In the genomic region with DNA sequence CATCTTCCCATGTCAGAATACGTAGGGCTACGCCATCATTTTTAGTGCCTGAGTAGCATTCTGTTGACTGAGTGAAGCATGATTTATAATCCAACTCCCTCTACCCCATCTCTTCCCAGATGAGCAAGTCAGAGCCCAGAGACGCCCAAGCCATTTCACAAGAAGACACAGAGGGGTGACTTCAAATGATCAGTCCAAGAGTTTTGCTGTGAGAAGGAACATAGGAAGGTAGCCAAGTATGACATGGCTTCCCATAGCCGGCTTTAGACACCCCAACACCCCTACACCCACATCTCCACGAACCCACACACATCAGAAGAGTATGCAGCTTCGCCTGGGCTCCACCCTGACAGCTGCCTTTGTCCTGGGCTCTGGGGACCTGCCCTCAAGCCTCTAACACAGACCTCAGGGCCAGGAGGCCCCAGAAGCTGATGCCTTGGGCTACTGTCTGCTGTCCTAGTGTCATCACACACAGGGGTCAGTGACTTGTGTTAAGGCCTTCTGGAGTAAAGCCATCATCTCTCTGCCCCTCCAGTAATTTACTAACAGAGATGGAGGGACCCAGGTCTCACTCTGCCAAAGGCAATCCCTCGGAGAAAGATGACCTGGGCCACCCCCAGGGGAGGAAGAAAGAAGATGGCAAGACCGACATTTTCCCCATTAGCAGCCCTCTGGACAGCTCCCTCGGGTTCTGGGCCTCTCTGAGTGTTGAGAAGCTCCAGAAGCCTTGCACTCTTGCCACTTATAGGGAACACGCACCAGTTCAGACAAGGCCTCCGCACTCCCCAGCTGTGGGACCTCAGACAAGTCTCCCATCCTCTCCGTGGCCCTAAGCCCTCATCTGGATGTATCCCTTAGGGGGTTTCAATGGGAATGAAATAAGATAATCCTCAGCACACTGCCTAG, we compare ENCODE assay signal across 19 cellular contexts. TPM values are rescaled to one million over a fixed set of nuclear protein-coding genes. Genes with fewer than 3 reads are reported as not detected.
DNase-seq lines count a peak whose midpoint lies in the region; ATAC-seq, FAIRE-seq and TF ChIP-seq lines count a peak whose summit lies in the region.
"Had no signal": no experiment of that assay in that cellular context is flagged by ENCODE, and none has a peak within 500 bp of the region (broad histone marks: within the 10 kb centered on the region; RNA-seq: fewer than 3 reads in every experiment).

No MANE protein-coding gene starts in this region.

- H3K36me3 ChIP-seq in body of pancreas (replicated peaks in 1 of 2; ENCODE audit: insufficient read depth in 1 of 2, low read depth in 2 of 2) (peaks cover 0 to 2% of the 10 kb centered on the region in 2 donors), suprapubic skin (peaks cover 9% of the 10 kb centered on the region)

- H3K4me1 ChIP-seq in body of pancreas = peaks cover 52% of the 10 kb centered on the region
- H3K4me1 ChIP-seq in suprapubic skin = peaks cover 51% of the 10 kb centered on the region

- DNase-seq in HFFc6 = no peak
- no peak for DNase-seq in body of pancreas
- no peak for DNase-seq in suprapubic skin (ENCODE audit: low spot score in 2 of 2)
- no peak for DNase-seq in urothelium cell line (ENCODE audit: low spot score)
- DNase-seq in NCI-H2171 treated with DMSO at 0.1 percent for 48 hours (lab: John Stamatoyannopoulos, UW) = no peak
- DNase-seq: activated CD4-positive, alpha-beta T cell treated with anti-CD3 and anti-CD28 coated beads for 1 hour; activated CD8-positive, alpha-beta memory T cell treated with anti-CD3 and anti-CD28 coated beads, Interleukin-2, amount 10 ng/mL, durations not matched to agents 7 days and 5 days; activated effector memory CD4-positive, alpha-beta T cell treated with anti-CD3 and anti-CD28 coated beads, Interleukin-2, amount 50 U/mL, for 16 hours; amniotic stem cell; DMS 273 treated with DMSO at 0.1 percent for 48 hours; naive thymus-derived CD4-positive, alpha-beta T cell; NCI-H2029 treated with DMSO at 0.1 percent for 48 hours; stimulated activated naive CD8-positive, alpha-beta T cell treated with anti-CD3 and anti-CD28 coated beads, Interleukin-15, amount 100 ng/mL, for 72 hours had no signal

- peaks cover 6% of the 10 kb centered on the region for H3K27me3 Mint-ChIP-seq in HFFc6 (ENCODE audit: insufficient read depth)
- no peaks in the 10 kb centered on the region for H3K27me3 Mint-ChIP-seq in nephron (ENCODE audit: low read depth)

- intact Hi-C loops in body of pancreas (cut with DNase I) = no loop called here

- H3K4me3 ChIP-seq in body of pancreas (no peak overlapping the region), suprapubic skin (no peak overlapping the region)
- H3K4me3 ChIP-seq: left lung had no signal

- H3K9me3 ChIP-seq in body of pancreas (no peaks in the 10 kb centered on the region), suprapubic skin (no peaks in the 10 kb centered on the region)
- H3K9me3 ChIP-seq: left lung had no signal

- H3K27ac ChIP-seq in body of pancreas (peak overlapping the region; percentile 92 to 99 (median 94)), suprapubic skin (peak overlapping the region; percentile 33)

- H3K9me3 Mint-ChIP-seq in HFFc6 = no peaks in the 10 kb centered on the region
- no peaks in the 10 kb centered on the region for H3K9me3 Mint-ChIP-seq in nephron
- H3K9me3 Mint-ChIP-seq: stimulated activated naive CD8-positive, alpha-beta T cell treated with anti-CD3 and anti-CD28 coated beads, Interleukin-15, amount 100 ng/mL, for 72 hours had no signal

- H3K4me1 Mint-ChIP-seq in HFFc6 (ENCODE audit: low read depth) = peaks cover 56% of the 10 kb centered on the region
- peaks cover 67% of the 10 kb centered on the region for H3K4me1 Mint-ChIP-seq in nephron

- FAIRE-seq in urothelium cell line (lab: Jason Lieb, UNC) = no peak
- FAIRE-seq: endometrium, GM12892 had no signal

- H3K27ac Mint-ChIP-seq in HFFc6 = peak overlapping the region; percentile 46; the same call in 1 of the 2 replicates
- peak overlapping the region in 2 of 3 experiments; percentile 53 to 72 for H3K27ac Mint-ChIP-seq in nephron
- H3K27ac Mint-ChIP-seq: activated CD8-positive, alpha-beta memory T cell treated with anti-CD3 and anti-CD28 coated beads, Interleukin-2, amount 10 ng/mL, durations not matched to agents 7 days and 5 days; stimulated activated naive CD8-positive, alpha-beta T cell treated with anti-CD3 and anti-CD28 coated beads, Interleukin-15, amount 100 ng/mL, for 72 hours had no signal

- peaks cover 15% of the 10 kb centered on the region for H3K36me3 Mint-ChIP-seq in HFFc6 (ENCODE audit: low read depth)
- H3K36me3 Mint-ChIP-seq in nephron (ENCODE audit: low read depth) = peaks cover 11% of the 10 kb centered on the region
- H3K36me3 Mint-ChIP-seq: activated CD8-positive, alpha-beta memory T cell treated with anti-CD3 and anti-CD28 coated beads, Interleukin-2, amount 10 ng/mL, durations not matched to agents 7 days and 5 days; naive thymus-derived CD4-positive, alpha-beta T cell had no signal

- H3K27me3 ChIP-seq in body of pancreas (no peaks in the 10 kb centered on the region), suprapubic skin (no peaks in the 10 kb centered on the region)
- H3K27me3 ChIP-seq: left lung had no signal

- no peak for TF ChIP-seq EP300 in suprapubic skin (IDR thresholded peaks at IDR 0.05)

- TF ChIP-seq POLR2A in body of pancreas (IDR thresholded peaks at IDR 0.05) (no peak), suprapubic skin (IDR thresholded peaks at IDR 0.05) (no peak)

- no peak overlapping the region for H3K4me3 Mint-ChIP-seq in HFFc6
- H3K4me3 Mint-ChIP-seq in nephron = no peak overlapping the region
- H3K4me3 Mint-ChIP-seq: activated CD8-positive, alpha-beta memory T cell treated with anti-CD3 and anti-CD28 coated beads, Interleukin-2, amount 10 ng/mL, durations not matched to agents 7 days and 5 days; naive thymus-derived CD4-positive, alpha-beta T cell; stimulated activated naive CD8-positive, alpha-beta T cell treated with anti-CD3 and anti-CD28 coated beads, Interleukin-15, amount 100 ng/mL, for 72 hours had no signal

- WGBS in body of pancreas, 2 donors = 81 to 89% methylated on average over 10 to 12 of the region's 12 CpGs
- 78% methylated on average over 12 of the region's 12 CpGs for WGBS in suprapubic skin

- ATAC-seq in body of pancreas (no peak), GM19328 (IDR thresholded peaks at IDR 0.05; ENCODE audit: unreplicated experiment) (no peak), HG03469 (IDR thresholded peaks at IDR 0.05; ENCODE audit: unreplicated experiment) (no peak)
- ATAC-seq: activated CD8-positive, alpha-beta memory T cell treated with anti-CD3 and anti-CD28 coated beads, Interleukin-2, amount 10 ng/mL, durations not matched to agents 7 days and 5 days; left lung; naive thymus-derived CD4-positive, alpha-beta T cell; stimulated activated naive CD8-positive, alpha-beta T cell treated with anti-CD3 and anti-CD28 coated beads, Interleukin-15, amount 100 ng/mL, for 72 hours had no signal

- TF ChIP-seq CTCF in HFFc6 (IDR thresholded peaks at IDR 0.05) (no peak), body of pancreas (IDR thresholded peaks at IDR 0.05) (no peak), nephron (IDR thresholded peaks at IDR 0.05; ENCODE audit: unreplicated experiment in 3 of 3) (no peak), suprapubic skin (IDR thresholded peaks at IDR 0.05) (no peak)

RNA-seq across cellular contexts. Expression of gene MRPS23, which starts 38.7 kb away (rescaled TPM):
- 10 to 100 TPM; 47.0 to 62.5 (median 56.4) TPM for total RNA-seq in HFFc6 (2021; fragmentation: NEBNext Ultra II Directional; extraction: Animal tissue kit (Norgen Biotek cat#: 25700))
- total RNA-seq in body of pancreas = 10 to 100 TPM in 1 of 2 donors, 1 to 10 TPM in 1; 1.3 to 13.7 TPM
- total RNA-seq in suprapubic skin = 10 to 100 TPM in 3 of 4 donors, 1 to 10 TPM in 1; 7.4 to 15.2 (median 12.5) TPM
